12 cellular contexts compared by ENCODE assay signal in genomic region chr6:24902782-24903181, GRCh38. TPM values are rescaled to one million over a fixed set of nuclear protein-coding genes. Genes with fewer than 3 reads are reported as not detected.
DNase-seq lines count a peak whose midpoint lies in the region; ATAC-seq, FAIRE-seq and TF ChIP-seq lines count a peak whose summit lies in the region.
"Had no signal": no experiment of that assay in that cellular context is flagged by ENCODE, and none has a peak within 500 bp of the region (broad histone marks: within the 10 kb centered on the region; RNA-seq: fewer than 3 reads in every experiment).

No MANE protein-coding gene starts in this region.

- peaks cover 30% of the 10 kb centered on the region for H3K36me3 ChIP-seq in CD8-positive, alpha-beta T cell (ENCODE audit: insufficient read depth, low read length)
- no peaks in the 10 kb centered on the region for H3K36me3 ChIP-seq in left ventricle myocardium inferior

- peaks cover 93% of the 10 kb centered on the region for H3K36me3 Mint-ChIP-seq in CD8-positive, alpha-beta T cell
- peaks cover 19 to 97% (median 59%) of the 10 kb centered on the region in 3 donors for H3K36me3 Mint-ChIP-seq in naive thymus-derived CD8-positive, alpha-beta T cell

- CTCF ChIA-PET in CD8-positive, alpha-beta T cell (lab: Charles Lee), result interaction anchor here (1.3 to 5.1 kb wide), 4 partner anchors 30 to 115 kb away, joined by 3 to 41 read pairs (median 4); no protein-coding TSS in a partner anchor

- no peak for TF ChIP-seq POLR2A in GM12891 (IDR thresholded peaks at IDR 0.05; ENCODE audit: low read depth, low read length)

- H3K4me3 ChIP-seq in CD8-positive, alpha-beta T cell (ENCODE audit: low read depth, low read length), result no peak overlapping the region
- H3K4me3 ChIP-seq in astrocyte of the cerebellum (ENCODE audit: low read depth, low read length) (no peak overlapping the region), left ventricle myocardium inferior (no peak overlapping the region)

- H3K9me3 ChIP-seq in CD8-positive, alpha-beta T cell (ENCODE audit: low read length), result no peaks in the 10 kb centered on the region
- peaks cover 16% of the 10 kb centered on the region for H3K9me3 ChIP-seq in left ventricle myocardium inferior (replicated peaks)

- in situ Hi-C loops in astrocyte of the cerebellum (cut with HindIII; ENCODE audit: low sequenced_read_pairs), result no loop called here

- H3K27me3 Mint-ChIP-seq in CD8-positive, alpha-beta T cell (ENCODE audit: low read depth), result no peaks in the 10 kb centered on the region
- H3K27me3 Mint-ChIP-seq in naive thymus-derived CD8-positive, alpha-beta T cell, result no peaks in the 10 kb centered on the region

- intact Hi-C loops in CD8-positive, alpha-beta T cell (cut with DNase I, micrococcal nuclease), result no loop called here
- intact Hi-C loops in left ventricle myocardium inferior (cut with micrococcal nuclease), result no loop called here

- no peak for ATAC-seq in CD8-positive, alpha-beta T cell
- no peak for ATAC-seq in naive thymus-derived CD8-positive, alpha-beta T cell
- ATAC-seq: HepG2 had no signal

- no peak for TF ChIP-seq CTCF in CD8-positive, alpha-beta T cell (IDR thresholded peaks at IDR 0.05)
- TF ChIP-seq CTCF in astrocyte of the cerebellum (IDR thresholded peaks at IDR 0.05; ENCODE audit: low read depth, low read length, missing control alignments) (no peak), left ventricle myocardium inferior (IDR thresholded peaks at IDR 0.05; ENCODE audit: borderline replicate concordance) (no peak)

- peak overlapping the region; percentile 44 for H3K4me3 Mint-ChIP-seq in CD8-positive, alpha-beta T cell
- peak overlapping the region in 9 of 10 donors; percentile 12 to 77 (median 58) for H3K4me3 Mint-ChIP-seq in naive thymus-derived CD8-positive, alpha-beta T cell
- H3K4me3 Mint-ChIP-seq: nephron progenitor cell had no signal

- POLR2A ChIA-PET in CD8-positive, alpha-beta T cell (lab: Charles Lee), result interaction anchor here (1.0 to 2.7 kb wide), 5 partner anchors 9 to 115 kb away, joined by 3 to 10 read pairs (median 5); no protein-coding TSS in a partner anchor
- POLR2A ChIA-PET in naive thymus-derived CD8-positive, alpha-beta T cell (lab: Charles Lee), result interaction anchor here (0.6 to 1.1 kb wide), 7 partner anchors 8 to 108 kb away, joined by 3 to 7 read pairs (median 3); no protein-coding TSS in a partner anchor

- H3K27ac ChIP-seq in CD8-positive, alpha-beta T cell (ENCODE audit: low read depth, low read length), result peak overlapping the region; percentile 12
- H3K27ac ChIP-seq in left ventricle myocardium inferior (replicated peaks), result no peak overlapping the region

- peaks cover 94% of the 10 kb centered on the region for H3K4me1 Mint-ChIP-seq in CD8-positive, alpha-beta T cell (ENCODE audit: low read depth)
- peaks cover 58 to 100% (median 97%) of the 10 kb centered on the region in 4 donors for H3K4me1 Mint-ChIP-seq in naive thymus-derived CD8-positive, alpha-beta T cell

- no peak for FAIRE-seq in frontal cortex (lab: Jason Lieb, UNC)
- FAIRE-seq in GM12891 (lab: Jason Lieb, UNC), result no peak
- FAIRE-seq: HepG2 had no signal

- peaks cover 97% of the 10 kb centered on the region for H3K4me1 ChIP-seq in CD8-positive, alpha-beta T cell (ENCODE audit: insufficient read depth, low read length)
- H3K4me1 ChIP-seq in left ventricle myocardium inferior, result no peaks in the 10 kb centered on the region

- no peaks in the 10 kb centered on the region for H3K27me3 ChIP-seq in CD8-positive, alpha-beta T cell (ENCODE audit: insufficient read depth, low read length)
- no peaks in the 10 kb centered on the region for H3K27me3 ChIP-seq in left ventricle myocardium inferior (ENCODE audit: low read depth)

- peaks cover 7% of the 10 kb centered on the region for H3K9me3 Mint-ChIP-seq in CD8-positive, alpha-beta T cell
- peaks cover 0 to 6% (median 0%) of the 10 kb centered on the region in 9 donors for H3K9me3 Mint-ChIP-seq in naive thymus-derived CD8-positive, alpha-beta T cell

- peak overlapping the region; percentile 94 for H3K27ac Mint-ChIP-seq in CD8-positive, alpha-beta T cell
- H3K27ac Mint-ChIP-seq in naive thymus-derived CD8-positive, alpha-beta T cell, result peak overlapping the region; percentile 86 to 99 (median 96)
- H3K27ac Mint-ChIP-seq: nephron progenitor cell had no signal

- DNase-seq in CD8-positive, alpha-beta T cell, result no peak
- peak; percentile 43 for DNase-seq in LoVo (ENCODE audit: low spot score)
- DNase-seq in astrocyte of the cerebellum (ENCODE audit: low read depth), result peak; percentile 32
- DNase-seq in naive thymus-derived CD8-positive, alpha-beta T cell, result no peak
- no peak for DNase-seq in medulla oblongata (ENCODE audit: extremely low spot score)
- no peak for DNase-seq in frontal cortex (ENCODE audit: low spot score in 2 of 2)
- no peak for DNase-seq in GM12891 (ENCODE audit: insufficient read length, low spot score)
- DNase-seq in left ventricle myocardium inferior, result no peak
- DNase-seq: NCI-H774, nephron progenitor cell had no signal

TF ChIP-seq in GM12891, 5 proteins besides CTCF, POLR2A, EP300 and RAD21:
- TF ChIP-seq TAF1 (IDR thresholded peaks at IDR 0.05; ENCODE audit: low read depth, low read length), result no peak
- TF ChIP-seq POLR2AphosphoS5 (IDR thresholded peaks at IDR 0.05; ENCODE audit: low read depth, low read length), result no peak
- no peak for TF ChIP-seq PAX5 (IDR thresholded peaks at IDR 0.05; ENCODE audit: insufficient read depth, low read length, severe bottlenecking)
- no peak for TF ChIP-seq POU2F2 (IDR thresholded peaks at IDR 0.05; ENCODE audit: low read depth, low read length)
- TF ChIP-seq SPI1 (IDR thresholded peaks at IDR 0.05; ENCODE audit: low read depth, low read length), result no peak
TF ChIP-seq in GM12891: peak in this region for 0.

RNA-seq across cellular contexts. Expression of gene RIPOR2, which starts 33.0 kb away (rescaled TPM):
- total RNA-seq in CD8-positive, alpha-beta T cell, result 10 to 100 TPM; 92.5 to 93.2 TPM
- total RNA-seq in naive thymus-derived CD8-positive, alpha-beta T cell, result 100 to 1,000 TPM; 511 to 531 TPM
- 100 to 1,000 TPM; 413 to 542 (median 468) TPM for polyA plus RNA-seq in naive thymus-derived CD8-positive, alpha-beta T cell
- total RNA-seq in frontal cortex (17.9 TPM), left ventricle myocardium inferior (3.1 TPM)
- 20.5 TPM for polyA plus RNA-seq in GM12891 (2012; ENCODE audit: low read depth, missing spikeins)
- total RNA-seq: glomerular endothelial cell had no signal

Comparison
In these comparisons a context has a peak if more than half of its experiments do, and no peak if none do; other contexts are left out.
1. DNase-seq: peak in LoVo (single experiment) and astrocyte of the cerebellum (single experiment); none in CD8-positive, alpha-beta T cell (0 of 7), naive thymus-derived CD8-positive, alpha-beta T cell (0 of 10), medulla oblongata (single experiment), frontal cortex (0 of 2), GM12891 (single experiment) and left ventricle myocardium inferior (single experiment).
2. RNA of gene RIPOR2, which starts 33.0 kb away (total RNA-seq): 511 to 531 TPM in naive thymus-derived CD8-positive, alpha-beta T cell; 92.5 to 93.2 TPM in CD8-positive, alpha-beta T cell, 17.9 TPM in frontal cortex (single experiment) and 3.1 TPM in left ventricle myocardium inferior (single experiment); every median in the first group is over 4 times any median in the second.